Comparison of ENCODE assay signal across 8 cellular contexts in genomic region chrX:74536142-74537010, GRCh38.
DNase-seq lines count a peak whose midpoint lies in the region; ATAC-seq and TF ChIP-seq lines count a peak whose summit lies in the region.

No MANE protein-coding gene starts in this region.

- POLR2A ChIA-PET in activated CD4-positive, alpha-beta memory T cell treated with anti-CD3 and anti-CD28 coated beads, Interleukin-2, amount 10 ng/mL, durations not matched to agents 7 days and 5 days (lab: Charles Lee), result interaction anchor here (1.5 kb wide), 1 partner anchor 10 kb away, joined by 6 read pairs; no protein-coding TSS in a partner anchor

- H3K4me1 Mint-ChIP-seq in activated CD4-positive, alpha-beta memory T cell treated with anti-CD3 and anti-CD28 coated beads, Interleukin-2, amount 10 ng/mL, durations not matched to agents 7 days and 5 days, result peaks cover 38% of the 10 kb centered on the region
- H3K4me1 Mint-ChIP-seq in effector memory CD8-positive, alpha-beta T cell (ENCODE audit: low read depth in 2 of 2), result peaks cover 14 to 18% of the 10 kb centered on the region in 2 donors

- H3K9me3 Mint-ChIP-seq in activated CD4-positive, alpha-beta memory T cell treated with anti-CD3 and anti-CD28 coated beads, Interleukin-2, amount 10 ng/mL, durations not matched to agents 7 days and 5 days, result no peaks in the 10 kb centered on the region
- no peaks in the 10 kb centered on the region for H3K9me3 Mint-ChIP-seq in effector memory CD8-positive, alpha-beta T cell

- DNase-seq in AG09319 (ENCODE audit: extremely low read depth, low read depth) (peak; percentile 49), NCI-H510A treated with DMSO at 0.1 percent for 48 hours (lab: John Stamatoyannopoulos, UW) (peak; percentile 66), lower leg skin (ENCODE audit: low spot score in 2 of 2) (peak; percentile 21 to 95)
- peak; percentile 37 for DNase-seq in activated CD4-positive, alpha-beta memory T cell treated with anti-CD3 and anti-CD28 coated beads, Interleukin-2, amount 10 ng/mL, durations not matched to agents 7 days and 5 days
- peak in 1 of 3 experiments; percentile 1 for DNase-seq in effector memory CD8-positive, alpha-beta T cell
- DNase-seq in stimulated activated CD8-positive, alpha-beta memory T cell treated with anti-CD3 and anti-CD28 coated beads, Interleukin-4, amount 100 ng/mL, for 48 hours, result peak; percentile 54

- WGBS in lower leg skin, 2 donors, result 0 to 48% methylated on average over 5 to 59 of the region's 64 CpGs

- no peaks in the 10 kb centered on the region for H3K27me3 Mint-ChIP-seq in activated CD4-positive, alpha-beta memory T cell treated with anti-CD3 and anti-CD28 coated beads, Interleukin-2, amount 10 ng/mL, durations not matched to agents 7 days and 5 days
- no peaks in the 10 kb centered on the region for H3K27me3 Mint-ChIP-seq in effector memory CD8-positive, alpha-beta T cell

- H3K27ac Mint-ChIP-seq in activated CD4-positive, alpha-beta memory T cell treated with anti-CD3 and anti-CD28 coated beads, Interleukin-2, amount 10 ng/mL, durations not matched to agents 7 days and 5 days, result peak overlapping the region; percentile 80
- H3K27ac Mint-ChIP-seq in effector memory CD8-positive, alpha-beta T cell, result peak overlapping the region; percentile 81 to 92

- ATAC-seq in GM18907 (IDR thresholded peaks at IDR 0.05; ENCODE audit: unreplicated experiment), result peak; percentile 75
- peak; percentile 46 for ATAC-seq in HG03108 (IDR thresholded peaks at IDR 0.05; ENCODE audit: unreplicated experiment)
- peak; percentile 56 for ATAC-seq in effector memory CD8-positive, alpha-beta T cell (replicated peaks)

- H3K4me3 Mint-ChIP-seq in activated CD4-positive, alpha-beta memory T cell treated with anti-CD3 and anti-CD28 coated beads, Interleukin-2, amount 10 ng/mL, durations not matched to agents 7 days and 5 days, result peak overlapping the region; percentile 64
- H3K4me3 Mint-ChIP-seq in effector memory CD8-positive, alpha-beta T cell, result peak overlapping the region; percentile 81 to 84

- H3K36me3 Mint-ChIP-seq in activated CD4-positive, alpha-beta memory T cell treated with anti-CD3 and anti-CD28 coated beads, Interleukin-2, amount 10 ng/mL, durations not matched to agents 7 days and 5 days (ENCODE audit: low read depth), result no peaks in the 10 kb centered on the region
- no peaks in the 10 kb centered on the region for H3K36me3 Mint-ChIP-seq in effector memory CD8-positive, alpha-beta T cell (ENCODE audit: insufficient read depth)

- peak; percentile 30 for TF ChIP-seq CTCF in AG09319 (IDR thresholded peaks at IDR 0.05; ENCODE audit: low read depth, low read length)
- TF ChIP-seq CTCF in lower leg skin (IDR thresholded peaks at IDR 0.05), result no peak

- H3K4me3 ChIP-seq in lower leg skin (ENCODE audit: low read depth, poor library complexity, severe bottlenecking), result peak overlapping the region; percentile 12

- no peak for TF ChIP-seq POLR2A in lower leg skin (IDR thresholded peaks at IDR 0.05)

- CTCF ChIA-PET in activated CD4-positive, alpha-beta memory T cell treated with anti-CD3 and anti-CD28 coated beads, Interleukin-2, amount 10 ng/mL, durations not matched to agents 7 days and 5 days (lab: Charles Lee), result no interaction called here

- intact Hi-C loops in lower leg skin (cut with DNase I; ENCODE audit: low total_unique reads), result no loop called here
